ENCODE assay signal across 1 cellular context in the genomic region with DNA sequence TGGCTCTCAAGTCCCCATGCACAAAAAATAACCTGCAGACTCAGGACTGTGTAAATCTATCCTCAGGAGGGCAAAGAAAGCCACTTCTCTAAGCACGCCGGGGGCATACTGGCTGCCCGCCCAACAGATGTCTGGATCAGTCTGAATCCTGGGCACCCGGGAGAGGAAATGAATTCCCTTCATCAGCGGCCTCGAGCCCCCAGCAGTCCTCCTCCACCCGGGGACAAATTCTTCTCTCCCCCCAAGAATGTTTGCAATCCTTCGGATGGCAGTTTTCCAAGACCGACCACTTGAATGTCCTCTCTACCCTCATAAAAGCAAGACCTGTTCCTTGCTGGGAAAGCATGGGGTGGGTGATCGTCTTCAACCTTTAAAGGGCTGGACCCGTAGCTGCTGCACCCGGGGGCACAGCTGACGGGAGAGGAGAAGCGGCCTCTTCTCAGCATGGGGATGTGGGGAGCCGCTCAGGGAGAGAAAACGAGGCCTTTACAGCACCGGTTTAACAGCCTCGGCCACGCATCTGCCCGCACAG.
TF ChIP-seq lines count a peak whose summit lies in the region.

No MANE protein-coding gene starts in this region.

TF ChIP-seq in SK-N-SH, 30 proteins besides CTCF, POLR2A, EP300 and RAD21 (continued from another document):
- TF ChIP-seq REST (IDR thresholded peaks at IDR 0.05; ENCODE audit: low read depth, low read length) (no peak), IRF3 (IDR thresholded peaks at IDR 0.05; ENCODE audit: low read depth, low read length) (no peak), POLR2AphosphoS5 (IDR thresholded peaks at IDR 0.05; ENCODE audit: low read depth, low read length) (no peak), FOXJ3 (CRISPR knock-in tag; IDR thresholded peaks at IDR 0.05) (no peak), SIN3A (IDR thresholded peaks at IDR 0.05; ENCODE audit: borderline replicate concordance, low read depth, low read length) (no peak), FOSL2 (IDR thresholded peaks at IDR 0.05; ENCODE audit: borderline replicate concordance, low read depth) (no peak), EZH2phosphoT487 (IDR thresholded peaks at IDR 0.05; ENCODE audit: borderline replicate concordance, low read depth) (no peak), TCF12 (IDR thresholded peaks at IDR 0.05) (no peak), MEF2A (IDR thresholded peaks at IDR 0.05; ENCODE audit: borderline replicate concordance, low read depth) (no peak), RCOR1 (IDR thresholded peaks at IDR 0.05; ENCODE audit: low read length) (no peak), TAF1 (IDR thresholded peaks at IDR 0.05; ENCODE audit: borderline replicate concordance, low read depth, low read length) (no peak)
- TF ChIP-seq, protein P1, sequence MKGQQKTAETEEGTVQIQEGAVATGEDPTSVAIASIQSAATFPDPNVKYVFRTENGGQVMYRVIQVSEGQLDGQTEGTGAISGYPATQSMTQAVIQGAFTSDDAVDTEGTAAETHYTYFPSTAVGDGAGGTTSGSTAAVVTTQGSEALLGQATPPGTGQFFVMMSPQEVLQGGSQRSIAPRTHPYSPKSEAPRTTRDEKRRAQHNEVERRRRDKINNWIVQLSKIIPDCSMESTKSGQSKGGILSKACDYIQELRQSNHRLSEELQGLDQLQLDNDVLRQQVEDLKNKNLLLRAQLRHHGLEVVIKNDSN (IDR thresholded peaks at IDR 0.05; ENCODE audit: borderline replicate concordance, low read depth), result no peak
- TF ChIP-seq, protein P2, sequence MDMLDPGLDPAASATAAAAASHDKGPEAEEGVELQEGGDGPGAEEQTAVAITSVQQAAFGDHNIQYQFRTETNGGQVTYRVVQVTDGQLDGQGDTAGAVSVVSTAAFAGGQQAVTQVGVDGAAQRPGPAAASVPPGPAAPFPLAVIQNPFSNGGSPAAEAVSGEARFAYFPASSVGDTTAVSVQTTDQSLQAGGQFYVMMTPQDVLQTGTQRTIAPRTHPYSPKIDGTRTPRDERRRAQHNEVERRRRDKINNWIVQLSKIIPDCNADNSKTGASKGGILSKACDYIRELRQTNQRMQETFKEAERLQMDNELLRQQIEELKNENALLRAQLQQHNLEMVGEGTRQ (IDR thresholded peaks at IDR 0.05; ENCODE audit: borderline replicate concordance, low read depth, low read length), result no peak
- TF ChIP-seq, protein P3, sequence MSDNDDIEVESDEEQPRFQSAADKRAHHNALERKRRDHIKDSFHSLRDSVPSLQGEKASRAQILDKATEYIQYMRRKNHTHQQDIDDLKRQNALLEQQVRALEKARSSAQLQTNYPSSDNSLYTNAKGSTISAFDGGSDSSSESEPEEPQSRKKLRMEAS (IDR thresholded peaks at IDR 0.05; ENCODE audit: low read depth), result no peak
